1 cellular context compared by ENCODE assay signal in genomic region chr16:68737046-68737729, GRCh38.
TF ChIP-seq lines count a peak whose summit lies in the region.

Gene CDH1 (plus strand): TSS chr16:68737292. CDS start chr16:68737416, 124 bp downstream.

TF ChIP-seq in K562, 482 proteins besides CTCF, POLR2A, EP300 and RAD21 (continued from another document):
- no peak for TF ChIP-seq U2AF2 (optimal IDR thresholded peaks at IDR 0.05; ENCODE audit: low read depth, low read length)
- TF ChIP-seq ATF1 (CRISPR knock-in tag; IDR thresholded peaks at IDR 0.05), result no peak
- TF ChIP-seq ATF1 (tag; IDR thresholded peaks at IDR 0.05), result no peak
- no peak for TF ChIP-seq ZNF354B (CRISPR knock-in tag; IDR thresholded peaks at IDR 0.05)
- TF ChIP-seq RBM15 (IDR thresholded peaks at IDR 0.05; ENCODE audit: insufficient read depth, low read length), result no peak
- TF ChIP-seq ZNF174 (CRISPR knock-in tag; IDR thresholded peaks at IDR 0.05), result no peak
- no peak for TF ChIP-seq ZNF165 (CRISPR knock-in tag; IDR thresholded peaks at IDR 0.05; ENCODE audit: borderline replicate concordance)
- TF ChIP-seq SMARCB1 (IDR thresholded peaks at IDR 0.05; ENCODE audit: insufficient read length, low read depth), result no peak
- no peak for TF ChIP-seq SRSF9 (IDR thresholded peaks at IDR 0.05; ENCODE audit: borderline replicate concordance, low read depth, low read length)
- no peak for TF ChIP-seq SRSF3 (IDR thresholded peaks at IDR 0.05; ENCODE audit: insufficient read depth, low read length)
- TF ChIP-seq ZNF507 (tag; conservative IDR thresholded peaks at IDR 0.05), result no peak
